ENCODE assay signal across 11 cellular contexts in genomic region chr17:78806451-78806850, GRCh38. TPM values are rescaled to one million over a fixed set of nuclear protein-coding genes. Genes with fewer than 3 reads are reported as not detected.
DNase-seq lines count a peak whose midpoint lies in the region; ATAC-seq and TF ChIP-seq lines count a peak whose summit lies in the region.
"Had no signal": no experiment of that assay in that cellular context is flagged by ENCODE, and none has a peak within 500 bp of the region (broad histone marks: within the 10 kb centered on the region; RNA-seq: fewer than 3 reads in every experiment).

No MANE protein-coding gene starts in this region.

- intact Hi-C loops in natural killer cell (cut with micrococcal nuclease) = no loop called here

- H3K9me3 Mint-ChIP-seq in activated naive CD4-positive, alpha-beta T cell treated with anti-CD3 and anti-CD28 coated beads, Interleukin-2, amount 50 U/mL, for 24 hours = no peaks in the 10 kb centered on the region
- no peaks in the 10 kb centered on the region for H3K9me3 Mint-ChIP-seq in natural killer cell

- POLR2A ChIA-PET in RWPE1 (lab: Yijun Ruan, JAX; ENCODE audit: low non-redundant PET) = no interaction called here

- peaks cover 41% of the 10 kb centered on the region for H3K4me1 Mint-ChIP-seq in activated naive CD4-positive, alpha-beta T cell treated with anti-CD3 and anti-CD28 coated beads, Interleukin-2, amount 50 U/mL, for 24 hours
- peaks cover 14 to 20% of the 10 kb centered on the region in 2 donors for H3K4me1 Mint-ChIP-seq in natural killer cell

- TF ChIP-seq CTCF in RWPE1 (conservative IDR thresholded peaks at IDR 0.05; ENCODE audit: low read depth) (no peak), natural killer cell (IDR thresholded peaks at IDR 0.05) (no peak)

- CTCF ChIA-PET in RWPE1 (lab: Yijun Ruan, JAX) = interaction anchor here (0.6 kb wide), 1 partner anchor 58 kb away, joined by 6 read pairs; no protein-coding TSS in a partner anchor

- ATAC-seq in natural killer cell (peak; percentile 39 to 66 (median 45)), left lobe of liver (no peak), GM21825 (IDR thresholded peaks at IDR 0.05; ENCODE audit: unreplicated experiment) (no peak)

- H3K27me3 Mint-ChIP-seq in activated naive CD4-positive, alpha-beta T cell treated with anti-CD3 and anti-CD28 coated beads, Interleukin-2, amount 50 U/mL, for 24 hours = no peaks in the 10 kb centered on the region
- no peaks in the 10 kb centered on the region for H3K27me3 Mint-ChIP-seq in natural killer cell (ENCODE audit: low read depth in 2 of 2)

- H3K36me3 Mint-ChIP-seq in activated naive CD4-positive, alpha-beta T cell treated with anti-CD3 and anti-CD28 coated beads, Interleukin-2, amount 50 U/mL, for 24 hours = peaks cover 18% of the 10 kb centered on the region
- H3K36me3 Mint-ChIP-seq in natural killer cell = peaks cover 18% of the 10 kb centered on the region

- peak overlapping the region; percentile 23 for H3K4me3 Mint-ChIP-seq in activated naive CD4-positive, alpha-beta T cell treated with anti-CD3 and anti-CD28 coated beads, Interleukin-2, amount 50 U/mL, for 24 hours
- H3K4me3 Mint-ChIP-seq in natural killer cell = no peak overlapping the region

- H3K27ac ChIP-seq in RWPE1 = peak overlapping the region; percentile 20; the same call in 1 of the 2 replicates
- H3K27ac ChIP-seq: SK-N-MC, thyroid gland had no signal

- peak overlapping the region; percentile 72 for H3K27ac Mint-ChIP-seq in activated naive CD4-positive, alpha-beta T cell treated with anti-CD3 and anti-CD28 coated beads, Interleukin-2, amount 50 U/mL, for 24 hours
- peak overlapping the region; percentile 12 to 58 for H3K27ac Mint-ChIP-seq in natural killer cell

- peak; percentile 51 for DNase-seq in CD1c-positive myeloid dendritic cell (ENCODE audit: extremely low spot score)
- DNase-seq in RWPE1 (ENCODE audit: low spot score) = no peak
- no peak for DNase-seq in natural killer cell
- DNase-seq in NCI-H226 = no peak
- no peak for DNase-seq in left lobe of liver (ENCODE audit: low spot score)
- DNase-seq in GM19240 (ENCODE audit: insufficient read length, low spot score) = no peak
- DNase-seq: activated effector memory CD4-positive, alpha-beta T cell treated with Interleukin-2 at 50 U/mL for 16 hours; thyroid gland had no signal

RNA-seq across cellular contexts. Expression of gene CYTH1, which starts 24.4 kb away (rescaled TPM):
- 100 to 1,000 TPM; 437 to 514 (median 457) TPM for total RNA-seq in natural killer cell
- total RNA-seq in left lobe of liver = 32.1 TPM

RNA-seq across cellular contexts. Expression of gene USP36, which starts 34.2 kb away (rescaled TPM):
- total RNA-seq in natural killer cell (100 to 1,000 TPM; 241 to 304 (median 270) TPM), left lobe of liver (21.8 TPM)

Comparison
In these comparisons a context has a peak if more than half of its experiments do, and no peak if none do; other contexts are left out.
1. ATAC-seq: peak in natural killer cell (3 of 3); none in left lobe of liver (single experiment) and GM21825 (single experiment).
2. RNA of gene CYTH1, which starts 24.4 kb away (total RNA-seq): 437 to 514 TPM in natural killer cell; 32.1 TPM in left lobe of liver (single experiment); every median in the first group is over 10 times any median in the second.
3. RNA of gene USP36, which starts 34.2 kb away (total RNA-seq): 241 to 304 TPM in natural killer cell; 21.8 TPM in left lobe of liver (single experiment); every median in the first group is over 10 times any median in the second.